In genomic region chr12:1115471-1116242, GRCh38 we compare ENCODE assay signal across 16 cellular contexts.
A peak's percentile ranks its signal among the peaks of the same experiment; 100 is the strongest.
DNase-seq lines count a peak whose midpoint lies in the region; ATAC-seq and TF ChIP-seq lines count a peak whose summit lies in the region.
"Had no signal": no experiment of that assay in that cellular context is flagged by ENCODE, and none has a peak within 500 bp of the region (broad histone marks: within the 10 kb centered on the region; RNA-seq: fewer than 3 reads in every experiment).

No MANE protein-coding gene starts in this region.

- no peak overlapping the region for H3K4me3 Mint-ChIP-seq in activated naive CD8-positive, alpha-beta T cell
- no peak overlapping the region for H3K4me3 Mint-ChIP-seq in activated naive CD8-positive, alpha-beta T cell treated with anti-CD3 and anti-CD28 coated beads, Interleukin-2, amount 50 U/mL, for 24 hours
- H3K4me3 Mint-ChIP-seq in T-helper 2 cell treated with Interferon-gamma antibody and Interleukin-4, amounts not matched to agents 5 μg/mL and 100 μg/mL, for 36 hours: no peak overlapping the region
- H3K4me3 Mint-ChIP-seq: IgD-negative memory B cell had no signal

- H3K36me3 Mint-ChIP-seq in activated naive CD8-positive, alpha-beta T cell: peaks cover 2% of the 10 kb centered on the region
- peaks cover 1% of the 10 kb centered on the region for H3K36me3 Mint-ChIP-seq in activated naive CD8-positive, alpha-beta T cell treated with anti-CD3 and anti-CD28 coated beads, Interleukin-2, amount 50 U/mL, for 24 hours (ENCODE audit: low read depth)
- peaks cover 5% of the 10 kb centered on the region for H3K36me3 Mint-ChIP-seq in T-helper 2 cell treated with Interferon-gamma antibody and Interleukin-4, amounts not matched to agents 5 μg/mL and 100 μg/mL, for 36 hours (ENCODE audit: low read depth)

- peak overlapping the region; percentile 18 for H3K27ac Mint-ChIP-seq in activated naive CD8-positive, alpha-beta T cell
- no peak overlapping the region for H3K27ac Mint-ChIP-seq in activated naive CD8-positive, alpha-beta T cell treated with anti-CD3 and anti-CD28 coated beads, Interleukin-2, amount 50 U/mL, for 24 hours
- no peak overlapping the region for H3K27ac Mint-ChIP-seq in T-helper 2 cell treated with Interferon-gamma antibody and Interleukin-4, amounts not matched to agents 5 μg/mL and 100 μg/mL, for 36 hours
- H3K27ac Mint-ChIP-seq: IgD-negative memory B cell had no signal

- H3K4me1 Mint-ChIP-seq in activated naive CD8-positive, alpha-beta T cell (ENCODE audit: low read depth): peaks cover 3% of the 10 kb centered on the region
- H3K4me1 Mint-ChIP-seq in activated naive CD8-positive, alpha-beta T cell treated with anti-CD3 and anti-CD28 coated beads, Interleukin-2, amount 50 U/mL, for 24 hours: peaks cover 14% of the 10 kb centered on the region
- peaks cover 4% of the 10 kb centered on the region for H3K4me1 Mint-ChIP-seq in T-helper 2 cell treated with Interferon-gamma antibody and Interleukin-4, amounts not matched to agents 5 μg/mL and 100 μg/mL, for 36 hours (ENCODE audit: low read depth)
- H3K4me1 Mint-ChIP-seq: IgD-negative memory B cell had no signal

- no peaks in the 10 kb centered on the region for H3K27me3 ChIP-seq in upper lobe of right lung
- H3K27me3 ChIP-seq: sigmoid colon, SJCRH30 had no signal

- H3K4me3 ChIP-seq in foreskin fibroblast (ENCODE audit: low read depth in 1 of 2, low read length in 2 of 2): peak overlapping the region in 1 of 2 donors; percentile 21
- H3K4me3 ChIP-seq in upper lobe of right lung: no peak overlapping the region
- H3K4me3 ChIP-seq: sigmoid colon, SJCRH30 had no signal

- H3K9me3 Mint-ChIP-seq in activated naive CD8-positive, alpha-beta T cell (ENCODE audit: low read depth): no peaks in the 10 kb centered on the region
- no peaks in the 10 kb centered on the region for H3K9me3 Mint-ChIP-seq in activated naive CD8-positive, alpha-beta T cell treated with anti-CD3 and anti-CD28 coated beads, Interleukin-2, amount 50 U/mL, for 24 hours
- no peaks in the 10 kb centered on the region for H3K9me3 Mint-ChIP-seq in T-helper 2 cell treated with Interferon-gamma antibody and Interleukin-4, amounts not matched to agents 5 μg/mL and 100 μg/mL, for 36 hours
- H3K9me3 Mint-ChIP-seq: IgD-negative memory B cell had no signal

- H3K9me3 ChIP-seq in upper lobe of right lung: no peaks in the 10 kb centered on the region
- H3K9me3 ChIP-seq: sigmoid colon, SJCRH30 had no signal

- intact Hi-C loops in upper lobe of right lung (cut with DNase I): loop anchor here (5.0 kb wide), 1 partner anchor 467 kb away; no protein-coding TSS in a partner anchor

- no peaks in the 10 kb centered on the region for H3K4me1 ChIP-seq in upper lobe of right lung
- H3K4me1 ChIP-seq: sigmoid colon, SJCRH30 had no signal

- H3K27ac ChIP-seq in upper lobe of right lung: no peak overlapping the region
- H3K27ac ChIP-seq: sigmoid colon, SJCRH30 had no signal

- no peak for ATAC-seq in activated naive CD8-positive, alpha-beta T cell treated with anti-CD3 and anti-CD28 coated beads, Interleukin-2, amount 50 U/mL, for 24 hours
- ATAC-seq in upper lobe of right lung: peak; percentile 81
- no peak for ATAC-seq in HG03135 (IDR thresholded peaks at IDR 0.05; ENCODE audit: unreplicated experiment)

- H3K27me3 Mint-ChIP-seq in activated naive CD8-positive, alpha-beta T cell: no peaks in the 10 kb centered on the region
- H3K27me3 Mint-ChIP-seq in activated naive CD8-positive, alpha-beta T cell treated with anti-CD3 and anti-CD28 coated beads, Interleukin-2, amount 50 U/mL, for 24 hours: no peaks in the 10 kb centered on the region
- no peaks in the 10 kb centered on the region for H3K27me3 Mint-ChIP-seq in T-helper 2 cell treated with Interferon-gamma antibody and Interleukin-4, amounts not matched to agents 5 μg/mL and 100 μg/mL, for 36 hours (ENCODE audit: low read depth)
- H3K27me3 Mint-ChIP-seq: IgD-negative memory B cell had no signal

- peaks cover 7% of the 10 kb centered on the region for H3K36me3 ChIP-seq in upper lobe of right lung

- DNase-seq in activated naive CD8-positive, alpha-beta T cell treated with anti-CD3 and anti-CD28 coated beads, Interleukin-2, amount 50 U/mL, for 24 hours: no peak
- DNase-seq in SW 1271 (lab: John Stamatoyannopoulos, UW) (peak; percentile 30 to 67), foreskin fibroblast (peak; percentile 42 to 68), upper lobe of right lung (no peak), activated gamma-delta T cell treated with Interleukin-2 at 50 U/mL for 16 hours (no peak)
- no peak for DNase-seq in T-helper 2 cell treated with Interferon-gamma antibody and Interleukin-4, amounts not matched to agents 5 μg/mL and 100 μg/mL, for 36 hours (ENCODE audit: low spot score)
- DNase-seq: activated CD4-positive, alpha-beta T cell treated with anti-CD3 and anti-CD28 coated beads, Interleukin-2, amount 50 U/mL, for 1 hour; AML-193; aorta; glutamatergic neuron; mesendoderm; sigmoid colon; SJCRH30 had no signal

- TF ChIP-seq CTCF in foreskin fibroblast (IDR thresholded peaks at IDR 0.05; ENCODE audit: low read depth, low read length) (no peak), upper lobe of right lung (IDR thresholded peaks at IDR 0.05) (no peak)

Comparison
In these comparisons a context has a peak if more than half of its experiments do, and no peak if none do; other contexts are left out.
1. DNase-seq: peak in SW 1271 (2 of 2) and foreskin fibroblast (2 of 2); none in activated naive CD8-positive, alpha-beta T cell treated with anti-CD3 and anti-CD28 coated beads, Interleukin-2, amount 50 U/mL, for 24 hours (single experiment), upper lobe of right lung (single experiment), T-helper 2 cell treated with Interferon-gamma antibody and Interleukin-4, amounts not matched to agents 5 μg/mL and 100 μg/mL, for 36 hours (single experiment) and activated gamma-delta T cell treated with Interleukin-2 at 50 U/mL for 16 hours (single experiment).